ENCODE assay signal across 34 cellular contexts in genomic region chr1:79808816-79809475, GRCh38.
"Had no signal": no experiment of that assay in that cellular context is flagged by ENCODE, and none has a peak within 500 bp of the region (broad histone marks: within the 10 kb centered on the region; RNA-seq: fewer than 3 reads in every experiment).

No MANE protein-coding gene starts in this region.

- H3K4me1 Mint-ChIP-seq: activated B cell treated with CpG ODN at 0.5 μM for 24 hours; activated CD4-positive, alpha-beta memory T cell treated with anti-CD3 and anti-CD28 coated beads, Interleukin-2, amount 10 ng/mL, durations not matched to agents 7 days and 5 days; activated CD8-positive, alpha-beta memory T cell treated with anti-CD3 and anti-CD28 coated beads, Interleukin-2, amount 10 ng/mL, durations not matched to agents 7 days and 5 days; activated naive CD4-positive, alpha-beta T cell treated with anti-CD3 and anti-CD28 coated beads, Interleukin-2, amount 50 U/mL, for 24 hours; activated naive CD8-positive, alpha-beta T cell treated with anti-CD3 and anti-CD28 coated beads, Interleukin-2, amount 10 ng/mL, durations not matched to agents 7 days and 5 days had no signal

- H3K27me3 ChIP-seq: body of pancreas, breast epithelium had no signal

- H3K4me3 Mint-ChIP-seq: activated B cell treated with CpG ODN at 0.5 μM for 24 hours; activated CD4-positive, alpha-beta memory T cell treated with anti-CD3 and anti-CD28 coated beads, Interleukin-2, amount 10 ng/mL, durations not matched to agents 7 days and 5 days; activated CD8-positive, alpha-beta memory T cell treated with anti-CD3 and anti-CD28 coated beads, Interleukin-2, amount 10 ng/mL, durations not matched to agents 7 days and 5 days; activated naive CD4-positive, alpha-beta T cell treated with anti-CD3 and anti-CD28 coated beads, Interleukin-2, amount 50 U/mL, for 24 hours; activated naive CD8-positive, alpha-beta T cell treated with anti-CD3 and anti-CD28 coated beads, Interleukin-2, amount 10 ng/mL, durations not matched to agents 7 days and 5 days had no signal

- H3K36me3 Mint-ChIP-seq: activated CD8-positive, alpha-beta memory T cell treated with anti-CD3 and anti-CD28 coated beads, Interleukin-2, amount 10 ng/mL, durations not matched to agents 7 days and 5 days; activated naive CD4-positive, alpha-beta T cell treated with anti-CD3 and anti-CD28 coated beads, Interleukin-2, amount 50 U/mL, for 24 hours; activated naive CD8-positive, alpha-beta T cell treated with anti-CD3 and anti-CD28 coated beads, Interleukin-2, amount 10 ng/mL, durations not matched to agents 7 days and 5 days had no signal

- ATAC-seq: activated CD8-positive, alpha-beta memory T cell treated with anti-CD3 and anti-CD28 coated beads, Interleukin-2, amount 10 ng/mL, durations not matched to agents 7 days and 5 days; body of pancreas; Right ventricle myocardium inferior; SK-N-SH treated with all-trans-retinoic acid at 6 μM for 48 hours had no signal

- FAIRE-seq: astrocyte, RCC 7860 had no signal

- H3K4me1 ChIP-seq: body of pancreas, breast epithelium had no signal

- H3K27ac ChIP-seq: body of pancreas, breast epithelium, PC-9, RWPE1, VCaP had no signal

- H3K27ac Mint-ChIP-seq: activated B cell treated with CpG ODN at 0.5 μM for 24 hours; activated CD4-positive, alpha-beta memory T cell treated with anti-CD3 and anti-CD28 coated beads, Interleukin-2, amount 10 ng/mL, durations not matched to agents 7 days and 5 days; activated CD8-positive, alpha-beta memory T cell treated with anti-CD3 and anti-CD28 coated beads, Interleukin-2, amount 10 ng/mL, durations not matched to agents 7 days and 5 days; activated naive CD4-positive, alpha-beta T cell treated with anti-CD3 and anti-CD28 coated beads, Interleukin-2, amount 50 U/mL, for 24 hours; activated naive CD8-positive, alpha-beta T cell treated with anti-CD3 and anti-CD28 coated beads, Interleukin-2, amount 10 ng/mL, durations not matched to agents 7 days and 5 days had no signal

- H3K4me3 ChIP-seq: body of pancreas, breast epithelium, PC-9 had no signal

- H3K4me2 ChIP-seq: PC-9 had no signal

- H3K9me3 Mint-ChIP-seq: activated naive CD4-positive, alpha-beta T cell treated with anti-CD3 and anti-CD28 coated beads, Interleukin-2, amount 50 U/mL, for 24 hours had no signal

- H3K27me3 Mint-ChIP-seq: activated B cell treated with CpG ODN at 0.5 μM for 24 hours; activated CD4-positive, alpha-beta memory T cell treated with anti-CD3 and anti-CD28 coated beads, Interleukin-2, amount 10 ng/mL, durations not matched to agents 7 days and 5 days; activated CD8-positive, alpha-beta memory T cell treated with anti-CD3 and anti-CD28 coated beads, Interleukin-2, amount 10 ng/mL, durations not matched to agents 7 days and 5 days; activated naive CD4-positive, alpha-beta T cell treated with anti-CD3 and anti-CD28 coated beads, Interleukin-2, amount 50 U/mL, for 24 hours; activated naive CD8-positive, alpha-beta T cell treated with anti-CD3 and anti-CD28 coated beads, Interleukin-2, amount 10 ng/mL, durations not matched to agents 7 days and 5 days had no signal

- H3K36me3 ChIP-seq: breast epithelium had no signal

- DNase-seq: activated B cell treated with CpG ODN at 0.5 μM for 24 hours; activated CD4-positive, alpha-beta memory T cell treated with anti-CD3 and anti-CD28 coated beads, Interleukin-2, amount 10 ng/mL, durations not matched to agents 7 days and 5 days; activated CD4-positive, alpha-beta T cell treated with anti-CD3 and anti-CD28 coated beads for 48 hours; activated CD4-positive, CD25-positive, alpha-beta regulatory T cell treated with anti-CD3 and anti-CD28 coated beads, Interleukin-2, amount 50 U/mL, for 72 hours; activated CD8-positive, alpha-beta memory T cell treated with anti-CD3 and anti-CD28 coated beads for 24 hours; activated CD8-positive, alpha-beta memory T cell treated with anti-CD3 and anti-CD28 coated beads, Interleukin-2, amount 10 ng/mL, durations not matched to agents 7 days and 5 days; activated CD8-positive, alpha-beta memory T cell treated with anti-CD3 and anti-CD28 coated beads, Interleukin-2, amount 50 U/mL, for 48 hours; activated gamma-delta T cell; activated naive CD4-positive, alpha-beta T cell treated with Interleukin-2 at 50 U/mL for 16 hours; activated naive CD8-positive, alpha-beta T cell treated with anti-CD3 and anti-CD28 coated beads, Interleukin-2, amount 10 ng/mL, durations not matched to agents 7 days and 5 days; activated T-cell treated with anti-CD3 and anti-CD28 coated beads, Interleukin-2, amount 50 U/mL, for 48 hours; body of pancreas; cortex of kidney; NCI-H1105; NCI-H1417 treated with DMSO at 0.1 percent for 48 hours; NCI-H1694; NCI-H1930; NCI-H2081 treated with DMSO at 0.1 percent for 48 hours; NCI-H345; NCI-H524 treated with DMSO at 0.1 percent for 48 hours; PC-9; SIG-M5; SW 1271; T-helper 1 cell; T-helper 2 cell; T-helper 9 cell had no signal
